ENCODE assay signal across 16 cellular contexts in genomic region chr16:6190756-6191155, GRCh38.
"Had no signal": no experiment of that assay in that cellular context is flagged by ENCODE, and none has a peak within 500 bp of the region (broad histone marks: within the 10 kb centered on the region; RNA-seq: fewer than 3 reads in every experiment).

No MANE protein-coding gene starts in this region.

- DNase-seq: islet precursor cell; left ventricle myocardium inferior; mesendoderm; naive B cell; natural killer cell; nephron progenitor cell; occipital lobe; right lobe of liver; stimulated activated CD4-positive, alpha-beta T cell treated with anti-CD3 and anti-CD28 coated beads, Interleukin-2, amount 100 ng/mL, for 24 hours; stimulated activated CD4-positive, alpha-beta T cell treated with anti-CD3 and anti-CD28 coated beads, Interleukin-4, amount 100 ng/mL, for 1 hour; stimulated activated naive B cell treated with anti-CD40 and anti-IgM and Interleukin-4, amounts not matched to agents 10 μg/mL and 1 μg/mL and 100 μg/mL, for 72 hours; stimulated activated naive CD8-positive, alpha-beta T cell treated with anti-CD3 and anti-CD28 coated beads, Interleukin-15, Interleukin-2, amounts not matched to agents 100 U/mL and 50 U/mL, for 24 hours; stomach; tibial artery; trophoblast cell; upper lobe of right lung had no signal

- ATAC-seq: natural killer cell; right lobe of liver; stimulated activated naive B cell treated with anti-CD40 and anti-IgM and Interleukin-4, amounts not matched to agents 10 μg/mL and 1 μg/mL and 100 μg/mL, for 72 hours; stimulated activated naive CD8-positive, alpha-beta T cell treated with anti-CD3 and anti-CD28 coated beads, Interleukin-15, Interleukin-2, amounts not matched to agents 100 U/mL and 50 U/mL, for 24 hours; upper lobe of right lung had no signal
